In the genomic region with DNA sequence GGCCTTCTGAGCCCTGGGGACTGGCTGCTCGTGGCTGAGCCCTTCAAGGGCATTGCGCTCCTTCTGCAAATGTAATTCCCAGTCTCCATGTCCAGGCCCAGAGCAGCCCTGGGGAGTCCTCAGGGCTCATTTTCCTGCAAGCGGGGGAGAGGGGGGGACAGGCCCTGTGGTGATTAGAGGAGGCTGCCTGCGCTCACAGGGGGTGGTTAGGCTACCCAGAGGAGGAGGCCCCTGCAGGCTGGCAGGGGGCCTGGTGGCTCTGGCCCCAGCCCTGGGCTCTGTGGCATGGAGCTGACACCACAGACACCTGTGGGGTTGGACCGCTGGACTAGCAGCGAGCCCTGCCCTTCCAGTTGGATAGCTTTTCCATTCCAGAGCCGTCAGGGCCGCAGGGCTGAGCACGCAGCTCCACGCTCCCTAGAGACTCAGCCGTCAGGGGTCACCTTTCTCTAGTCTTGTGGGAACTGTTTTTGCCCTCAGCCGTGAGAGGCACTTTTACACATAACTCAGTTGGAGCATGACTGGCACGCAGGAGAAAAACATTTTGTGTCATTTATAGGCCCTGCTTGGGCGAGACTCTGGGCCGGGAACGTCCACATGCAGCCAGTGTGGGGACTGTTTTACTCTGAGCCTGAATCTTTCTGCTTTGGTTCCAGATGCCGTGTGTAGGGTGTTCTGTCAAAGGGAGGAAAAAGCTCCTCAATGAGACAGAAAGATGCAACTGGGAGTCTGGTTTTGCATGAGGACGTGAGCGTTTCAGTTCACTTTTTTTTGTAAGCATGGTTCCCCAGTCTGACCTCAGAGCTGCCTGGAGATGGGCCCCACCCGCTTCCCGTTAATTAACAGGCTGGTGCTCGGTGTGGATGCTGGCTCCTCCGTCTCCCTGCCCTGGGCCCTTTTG, we compare ENCODE assay signal across 8 cellular contexts. TPM values are rescaled to one million over a fixed set of nuclear protein-coding genes. Genes with fewer than 3 reads are reported as not detected.
DNase-seq lines count a peak whose midpoint lies in the region; ATAC-seq and TF ChIP-seq lines count a peak whose summit lies in the region.

No MANE protein-coding gene starts in this region.

- H2BK15ac ChIP-seq in H9 (ENCODE audit: low read depth, low read length) = no peak overlapping the region

- no CpG with 5 or more reads among the region's 23 CpGs for WGBS in H9 (ENCODE audit: extremely low coverage, insufficient read length, low lambda C conversion rate)

- H3K18ac ChIP-seq in H9 (ENCODE audit: insufficient read length, low read depth, low read length) = no peak overlapping the region

- no peak overlapping the region for H3K4me3 Mint-ChIP-seq in dendritic cell treated with granulocyte-macrophage colony-stimulating factor and Interleukin-4, amounts not matched to agents 40 ng/mL and 50 ng/mL, for 4 days
- H3K4me3 Mint-ChIP-seq in H9 = no peak overlapping the region
- H3K4me3 Mint-ChIP-seq in activated CD8-positive, alpha-beta T cell treated with anti-CD3 and anti-CD28 coated beads for 36 hours = no peak overlapping the region

- peak; percentile 75 for ATAC-seq in GM19452 (IDR thresholded peaks at IDR 0.05; ENCODE audit: unreplicated experiment)
- ATAC-seq in HG03457 (IDR thresholded peaks at IDR 0.05; ENCODE audit: unreplicated experiment) = peak; percentile 49
- peak; percentile 21 to 22 for ATAC-seq in gastrocnemius medialis
- ATAC-seq in activated CD8-positive, alpha-beta T cell treated with anti-CD3 and anti-CD28 coated beads for 36 hours = no peak

- H3K56ac ChIP-seq in H9 (ENCODE audit: insufficient read length, low read depth, low read length) = no peak overlapping the region

- H3K4me3 ChIP-seq in BE2C (ENCODE audit: low read depth, low read length) (peak overlapping the region; percentile 4; the same call in 1 of the 2 replicates), gastrocnemius medialis (no peak overlapping the region)

- no peak overlapping the region for H2BK120ac ChIP-seq in H9 (ENCODE audit: low read depth, low read length, poor library complexity, severe bottlenecking)

- H4K8ac ChIP-seq in H9 (replicated peaks; ENCODE audit: insufficient read length, low read depth, low read length) = no peak overlapping the region

- no peak overlapping the region for H3K4me2 ChIP-seq in H9 (ENCODE audit: insufficient read depth, insufficient read length, low read length)

- peaks cover 56% of the 10 kb centered on the region for H3K27me3 Mint-ChIP-seq in dendritic cell treated with granulocyte-macrophage colony-stimulating factor and Interleukin-4, amounts not matched to agents 40 ng/mL and 50 ng/mL, for 4 days
- H3K27me3 Mint-ChIP-seq in H9 (ENCODE audit: low read depth) = no peaks in the 10 kb centered on the region; the same call in 1 of the 2 replicates
- no peaks in the 10 kb centered on the region for H3K27me3 Mint-ChIP-seq in activated CD8-positive, alpha-beta T cell treated with anti-CD3 and anti-CD28 coated beads for 36 hours

- peak overlapping the region; percentile 77 for H3K27ac Mint-ChIP-seq in dendritic cell treated with granulocyte-macrophage colony-stimulating factor and Interleukin-4, amounts not matched to agents 40 ng/mL and 50 ng/mL, for 4 days
- 0 out of 7 replicates have a peak overlapping the region, but pooled peaks of 1 of the 3 experiments have one; percentile 41 for H3K27ac Mint-ChIP-seq in H9
- no peak overlapping the region for H3K27ac Mint-ChIP-seq in activated CD8-positive, alpha-beta T cell treated with anti-CD3 and anti-CD28 coated beads for 36 hours

- no peak overlapping the region for H3K14ac ChIP-seq in H9 (ENCODE audit: insufficient read depth, low read length)

- H3K79me1 ChIP-seq in H9 (ENCODE audit: insufficient read depth, low read depth, low read length, poor library complexity, severe bottlenecking) = no peaks in the 10 kb centered on the region

- H2BK20ac ChIP-seq in H9 (ENCODE audit: low read depth, low read length, poor library complexity, severe bottlenecking) = no peak overlapping the region

- no peaks in the 10 kb centered on the region for H4K20me1 ChIP-seq in H9 (ENCODE audit: control insufficient read depth, insufficient read depth, insufficient read length)

- no peak for TF ChIP-seq CTCF in BE2C (IDR thresholded peaks at IDR 0.05; ENCODE audit: low read depth, low read length)
- TF ChIP-seq CTCF in gastrocnemius medialis (IDR thresholded peaks at IDR 0.05 in 4 of 5, conservative IDR thresholded peaks at IDR 0.05 in 1 of 5) = no peak
- TF ChIP-seq CTCF in H9 (conservative IDR thresholded peaks at IDR 0.05) = no peak
- no peak for TF ChIP-seq CTCF in activated CD8-positive, alpha-beta T cell treated with anti-CD3 and anti-CD28 coated beads for 36 hours (IDR thresholded peaks at IDR 0.05)

- no peak overlapping the region for H2BK12ac ChIP-seq in H9 (ENCODE audit: insufficient read length, low read depth, low read length)

- H3K4me1 ChIP-seq in BE2C (peaks cover 52% of the 10 kb centered on the region), gastrocnemius medialis (peaks cover 47 to 51% of the 10 kb centered on the region in 2 donors), H9 (ENCODE audit: insufficient read depth, low read length) (no peaks in the 10 kb centered on the region)

- no peak overlapping the region for H3K23ac ChIP-seq in H9 (ENCODE audit: insufficient read length, low read depth, low read length)

- H4K5ac ChIP-seq in H9 (ENCODE audit: insufficient read length, low read depth, low read length) = no peak overlapping the region

- H3K27ac ChIP-seq in gastrocnemius medialis (peak overlapping the region; percentile 32 to 64 (median 45)), H9 (ENCODE audit: insufficient read length, low read depth, low read length) (no peak overlapping the region)

- intact Hi-C loops in dendritic cell treated with granulocyte-macrophage colony-stimulating factor and Interleukin-4, amounts not matched to agents 40 ng/mL and 50 ng/mL, for 4 days (cut with micrococcal nuclease) = no loop called here
- intact Hi-C loops in gastrocnemius medialis (cut with DNase I; ENCODE audit: low total_unique reads) = no loop called here
- intact Hi-C loops in activated CD8-positive, alpha-beta T cell treated with anti-CD3 and anti-CD28 coated beads for 36 hours (cut with micrococcal nuclease) = no loop called here

- H3K36me3 Mint-ChIP-seq in dendritic cell treated with granulocyte-macrophage colony-stimulating factor and Interleukin-4, amounts not matched to agents 40 ng/mL and 50 ng/mL, for 4 days (ENCODE audit: low read depth) = peaks cover 6% of the 10 kb centered on the region
- peaks cover 27 to 43% (median 34%) of the 10 kb centered on the region in 3 experiments; a peak in 6 of 7 replicates for H3K36me3 Mint-ChIP-seq in H9 (ENCODE audit: insufficient read depth in 1 of 3, low read depth in 3 of 3)
- peaks cover 2% of the 10 kb centered on the region for H3K36me3 Mint-ChIP-seq in activated CD8-positive, alpha-beta T cell treated with anti-CD3 and anti-CD28 coated beads for 36 hours (ENCODE audit: low read depth)

- TF ChIP-seq POLR2A in gastrocnemius medialis (IDR thresholded peaks at IDR 0.05) = no peak

- H3K9me3 Mint-ChIP-seq in dendritic cell treated with granulocyte-macrophage colony-stimulating factor and Interleukin-4, amounts not matched to agents 40 ng/mL and 50 ng/mL, for 4 days = no peaks in the 10 kb centered on the region
- H3K9me3 Mint-ChIP-seq in H9 = 0 out of 5 replicates have a peak, but pooled peaks cover 0 to 6% of the 10 kb centered on the region in 2 experiments
- no peaks in the 10 kb centered on the region for H3K9me3 Mint-ChIP-seq in activated CD8-positive, alpha-beta T cell treated with anti-CD3 and anti-CD28 coated beads for 36 hours

- no peak overlapping the region for H3K9ac ChIP-seq in H9 (ENCODE audit: extremely low read depth, insufficient read length, low read length)

- peak; percentile 80 for DNase-seq in BE2C
- DNase-seq in gastrocnemius medialis = no peak
- DNase-seq in H9 = no peak
- DNase-seq in activated CD8-positive, alpha-beta T cell treated with anti-CD3 and anti-CD28 coated beads for 36 hours = no peak
- no peak for DNase-seq in NCI-H1048 (lab: John Stamatoyannopoulos, UW)

- POLR2A ChIA-PET in activated CD8-positive, alpha-beta T cell treated with anti-CD3 and anti-CD28 coated beads for 36 hours (lab: Charles Lee) = no interaction called here

- H3K23me2 ChIP-seq in H9 (ENCODE audit: insufficient read length, low read depth, low read length, poor library complexity, severe bottlenecking) = no peaks in the 10 kb centered on the region

- in situ Hi-C loops in gastrocnemius medialis (cut with MboI; ENCODE audit: low sequenced_read_pairs in 4 of 4) = no loop called here

- no peak overlapping the region for H2BK5ac ChIP-seq in H9 (ENCODE audit: insufficient read length, low read length)

- H3K79me2 ChIP-seq in H9 (ENCODE audit: insufficient read depth, low read length) = no peaks in the 10 kb centered on the region

- H3K36me3 ChIP-seq in BE2C (peaks cover 21% of the 10 kb centered on the region), gastrocnemius medialis (peaks cover 0 to 6% of the 10 kb centered on the region in 2 donors)

- peaks cover 80% of the 10 kb centered on the region for H3K4me1 Mint-ChIP-seq in dendritic cell treated with granulocyte-macrophage colony-stimulating factor and Interleukin-4, amounts not matched to agents 40 ng/mL and 50 ng/mL, for 4 days (ENCODE audit: low read depth)
- peaks cover 0 to 6% of the 10 kb centered on the region in 2 experiments; a peak in 1 of 4 replicates for H3K4me1 Mint-ChIP-seq in H9
- no peaks in the 10 kb centered on the region for H3K4me1 Mint-ChIP-seq in activated CD8-positive, alpha-beta T cell treated with anti-CD3 and anti-CD28 coated beads for 36 hours (ENCODE audit: low read depth)

- H3K27me3 ChIP-seq in BE2C (no peaks in the 10 kb centered on the region), gastrocnemius medialis (no peaks in the 10 kb centered on the region), H9 (ENCODE audit: insufficient read depth, low read length) (no peaks in the 10 kb centered on the region)

- H4K91ac ChIP-seq in H9 (ENCODE audit: insufficient read length, low read depth, low read length) = no peak overlapping the region

- H3T11ph ChIP-seq in H9 (ENCODE audit: low read length) = no peak overlapping the region

- CTCF ChIA-PET in activated CD8-positive, alpha-beta T cell treated with anti-CD3 and anti-CD28 coated beads for 36 hours (lab: Charles Lee) = no interaction called here

- no peak overlapping the region for H3K4ac ChIP-seq in H9 (ENCODE audit: low read depth, low read length)

- H2AFZ ChIP-seq in H9 (ENCODE audit: low read length) = no peak overlapping the region

- no peak overlapping the region for H2AK5ac ChIP-seq in H9 (ENCODE audit: insufficient read length, low read length)

- H3K9me3 ChIP-seq in BE2C (no peaks in the 10 kb centered on the region), gastrocnemius medialis (no peaks in the 10 kb centered on the region), H9 (ENCODE audit: control insufficient read depth, low read depth, low read length) (no peaks in the 10 kb centered on the region)

RNA-seq across cellular contexts. Expression of gene LRP5, which starts 58.1 kb away (rescaled TPM):
- polyA plus RNA-seq in BE2C (2012; ENCODE audit: insufficient read depth, insufficient read length, low read depth) = 25.5 TPM
- total RNA-seq in gastrocnemius medialis = 10 to 100 TPM in 2 of 4 donors, 1 to 10 TPM in 2; 3.7 to 12.3 (median 8.1) TPM
- total RNA-seq in H9 (2021) = 38.4 and 41.3 TPM in 2 replicates
- total RNA-seq in activated CD8-positive, alpha-beta T cell treated with anti-CD3 and anti-CD28 coated beads for 36 hours = 10 to 100 TPM; 10.5 to 15.3 TPM
